2 cellular contexts compared by ENCODE assay signal in genomic region chr20:54021446-54022235, GRCh38.
TF ChIP-seq lines count a peak whose summit lies in the region.

No MANE protein-coding gene starts in this region.

TF ChIP-seq in GM23338, 12 proteins besides CTCF, POLR2A, EP300 and RAD21 (continued from another document):
- TF ChIP-seq REST (IDR thresholded peaks at IDR 0.05; ENCODE audit: unreplicated experiment): no peak
- no peak for TF ChIP-seq ETS1 (IDR thresholded peaks at IDR 0.05)
- no peak for TF ChIP-seq JUNB (IDR thresholded peaks at IDR 0.05; ENCODE audit: unreplicated experiment)
- TF ChIP-seq ZNF462 (CRISPR knock-in tag; IDR thresholded peaks at IDR 0.05): no peak
TF ChIP-seq in GM23338: peak in this region for 0.

TF ChIP-seq in SK-N-SH, 30 proteins besides CTCF, POLR2A, EP300 and RAD21 (continued from another document):
- TF ChIP-seq EZH2phosphoT487 (IDR thresholded peaks at IDR 0.05; ENCODE audit: borderline replicate concordance, low read depth): no peak
- no peak for TF ChIP-seq PBX3 (IDR thresholded peaks at IDR 0.05)
- TF ChIP-seq IRF3 (IDR thresholded peaks at IDR 0.05; ENCODE audit: low read depth, low read length): no peak
- TF ChIP-seq FOXM1 (IDR thresholded peaks at IDR 0.05; ENCODE audit: low read depth): no peak
- TF ChIP-seq MEF2A (IDR thresholded peaks at IDR 0.05; ENCODE audit: borderline replicate concordance, low read depth): no peak
- no peak for TF ChIP-seq GABPA (IDR thresholded peaks at IDR 0.05; ENCODE audit: low read depth)
- TF ChIP-seq MXI1 (IDR thresholded peaks at IDR 0.05; ENCODE audit: low read depth, low read length): no peak
- TF ChIP-seq RFX5 (IDR thresholded peaks at IDR 0.05; ENCODE audit: low read length): no peak
- no peak for TF ChIP-seq TCF12 (IDR thresholded peaks at IDR 0.05)
